Comparison of ENCODE assay signal across 1 cellular context in the genomic region with DNA sequence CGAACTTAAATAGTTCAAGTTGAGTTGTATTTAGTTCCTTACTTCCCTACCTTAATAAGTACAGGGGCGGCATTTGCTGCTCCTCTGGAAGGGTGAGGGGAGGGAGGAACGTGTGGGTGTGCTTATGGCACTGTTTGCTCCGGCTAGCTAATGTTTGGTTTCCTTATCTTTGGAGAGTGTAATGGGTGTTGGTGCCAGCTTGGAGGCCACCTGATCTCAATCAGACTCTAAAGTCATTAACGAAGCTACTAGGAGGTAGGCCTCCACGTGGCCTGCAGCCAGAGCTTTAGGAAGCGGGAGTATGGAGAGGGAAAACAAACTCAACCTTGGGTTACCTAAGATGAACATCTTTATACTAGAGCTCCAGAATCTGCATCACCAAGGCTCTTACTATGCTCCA.
A peak's percentile ranks its signal among the peaks of the same experiment; 100 is the strongest.
TF ChIP-seq lines count a peak whose summit lies in the region.

No MANE protein-coding gene starts in this region.

TF ChIP-seq in HepG2, 621 proteins besides CTCF, POLR2A, EP300 and RAD21 (continued from another document and continues in another):
- TF ChIP-seq, protein P1, sequence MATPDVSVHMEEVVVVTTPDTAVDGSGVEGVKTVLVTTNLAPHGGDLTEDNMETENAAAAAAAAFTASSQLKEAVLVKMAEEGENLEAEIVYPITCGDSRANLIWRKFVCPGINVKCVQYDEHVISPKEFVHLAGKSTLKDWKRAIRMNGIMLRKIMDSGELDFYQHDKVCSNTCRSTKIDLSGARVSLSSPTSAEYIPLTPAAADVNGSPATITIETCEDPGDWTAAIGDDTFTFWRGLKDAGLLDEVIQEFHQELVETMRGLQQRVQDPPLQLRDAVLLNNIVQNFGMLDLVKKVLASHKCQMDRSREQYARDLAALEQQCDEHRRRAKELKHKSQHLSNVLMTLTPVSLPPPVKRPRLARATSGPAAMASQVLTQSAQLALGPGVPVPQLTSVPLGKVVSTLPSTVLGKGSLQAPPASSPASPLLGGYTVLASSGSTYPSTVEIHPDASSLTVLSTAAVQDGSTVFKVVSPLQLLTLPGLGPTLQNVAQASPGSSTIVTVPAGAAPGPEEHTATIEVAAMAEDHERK (CRISPR knock-in tag; IDR thresholded peaks at IDR 0.05; ENCODE audit: low read depth) = no peak
- no peak for TF ChIP-seq ZNF484 (CRISPR knock-in tag; IDR thresholded peaks at IDR 0.05; ENCODE audit: borderline replicate concordance, low read depth)
- no peak for TF ChIP-seq ZNF225 (CRISPR knock-in tag; IDR thresholded peaks at IDR 0.05)
- no peak for TF ChIP-seq RARG (CRISPR knock-in tag; IDR thresholded peaks at IDR 0.05; ENCODE audit: low read depth)
- TF ChIP-seq SIX1 (CRISPR knock-in tag; IDR thresholded peaks at IDR 0.05; ENCODE audit: borderline replicate concordance) = 0 out of 2 replicates have a peak, but pooled peaks have one; percentile 16
- no peak for TF ChIP-seq HOXA5 (CRISPR knock-in tag; IDR thresholded peaks at IDR 0.05)
- TF ChIP-seq DPF2 (CRISPR knock-in tag; IDR thresholded peaks at IDR 0.05; ENCODE audit: borderline replicate concordance, low read depth) = no peak
- TF ChIP-seq ZMYM4 (CRISPR knock-in tag; IDR thresholded peaks at IDR 0.05) = 0 out of 2 replicates have a peak, but pooled peaks have one; percentile 52
- TF ChIP-seq ZSCAN22 (CRISPR knock-in tag; IDR thresholded peaks at IDR 0.05) = no peak
- TF ChIP-seq ARHGAP35 (CRISPR knock-in tag; IDR thresholded peaks at IDR 0.05; ENCODE audit: borderline replicate concordance) = no peak
- TF ChIP-seq, protein P2, sequence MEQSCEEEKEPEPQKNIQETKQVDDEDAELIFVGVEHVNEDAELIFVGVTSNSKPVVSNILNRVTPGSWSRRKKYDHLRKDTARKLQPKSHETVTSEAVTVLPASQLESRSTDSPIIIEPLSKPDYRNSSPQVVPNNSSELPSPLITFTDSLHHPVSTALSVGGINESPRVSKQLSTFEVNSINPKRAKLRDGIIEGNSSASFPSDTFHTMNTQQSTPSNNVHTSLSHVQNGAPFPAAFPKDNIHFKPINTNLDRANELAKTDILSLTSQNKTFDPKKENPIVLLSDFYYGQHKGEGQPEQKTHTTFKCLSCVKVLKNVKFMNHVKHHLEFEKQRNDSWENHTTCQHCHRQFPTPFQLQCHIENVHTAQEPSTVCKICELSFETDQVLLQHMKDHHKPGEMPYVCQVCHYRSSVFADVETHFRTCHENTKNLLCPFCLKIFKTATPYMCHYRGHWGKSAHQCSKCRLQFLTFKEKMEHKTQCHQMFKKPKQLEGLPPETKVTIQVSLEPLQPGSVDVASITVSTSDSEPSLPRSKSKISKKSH (CRISPR knock-in tag; IDR thresholded peaks at IDR 0.05; ENCODE audit: borderline replicate concordance) = no peak
- TF ChIP-seq KLF15 (CRISPR knock-in tag; IDR thresholded peaks at IDR 0.05; ENCODE audit: borderline replicate concordance) = no peak
- no peak for TF ChIP-seq ZKSCAN8 (CRISPR knock-in tag; IDR thresholded peaks at IDR 0.05; ENCODE audit: borderline replicate concordance)
- TF ChIP-seq ZFX (CRISPR knock-in tag; IDR thresholded peaks at IDR 0.05; ENCODE audit: low read depth) = peak; percentile 66
- no peak for TF ChIP-seq ESRRA (CRISPR knock-in tag; IDR thresholded peaks at IDR 0.05; ENCODE audit: low read depth)
- peak; percentile 16; the same call in 1 of the 2 replicates for TF ChIP-seq ARID4A (CRISPR knock-in tag; IDR thresholded peaks at IDR 0.05; ENCODE audit: borderline replicate concordance)
- TF ChIP-seq ZNF619 (CRISPR knock-in tag; IDR thresholded peaks at IDR 0.05) = no peak
- no peak for TF ChIP-seq ZNF616 (CRISPR knock-in tag; IDR thresholded peaks at IDR 0.05; ENCODE audit: low read depth)
- no peak for TF ChIP-seq ZNF567 (CRISPR knock-in tag; IDR thresholded peaks at IDR 0.05; ENCODE audit: borderline replicate concordance)
- TF ChIP-seq NCOA1 (CRISPR knock-in tag; IDR thresholded peaks at IDR 0.05) = no peak
- TF ChIP-seq SUZ12 (IDR thresholded peaks at IDR 0.05; ENCODE audit: low read depth, low read length) = no peak
- TF ChIP-seq MED1 (CRISPR knock-in tag; IDR thresholded peaks at IDR 0.05) = no peak
- no peak for TF ChIP-seq GATA4 (IDR thresholded peaks at IDR 0.05; ENCODE audit: borderline replicate concordance, low read depth)
- no peak for TF ChIP-seq SYNCRIP (IDR thresholded peaks at IDR 0.05; ENCODE audit: insufficient read depth, low read depth, low read length)
- no peak for TF ChIP-seq ZNF790 (CRISPR knock-in tag; IDR thresholded peaks at IDR 0.05; ENCODE audit: borderline replicate concordance)
- no peak for TF ChIP-seq ZNF496 (CRISPR knock-in tag; IDR thresholded peaks at IDR 0.05; ENCODE audit: insufficient replicate concordance)
- no peak for TF ChIP-seq ZNF777 (CRISPR knock-in tag; IDR thresholded peaks at IDR 0.05)
- TF ChIP-seq SSRP1 (CRISPR knock-in tag; IDR thresholded peaks at IDR 0.05) = no peak
- TF ChIP-seq ZNF646 (CRISPR knock-in tag; IDR thresholded peaks at IDR 0.05) = no peak
- no peak for TF ChIP-seq YEATS4 (CRISPR knock-in tag; IDR thresholded peaks at IDR 0.05; ENCODE audit: borderline replicate concordance)
- no peak for TF ChIP-seq SKIL (CRISPR knock-in tag; IDR thresholded peaks at IDR 0.05; ENCODE audit: borderline replicate concordance)
- no peak for TF ChIP-seq KDM5A (IDR thresholded peaks at IDR 0.05; ENCODE audit: borderline replicate concordance, low read length)
- no peak for TF ChIP-seq TSC22D2 (CRISPR knock-in tag; IDR thresholded peaks at IDR 0.05; ENCODE audit: borderline replicate concordance)
- TF ChIP-seq ZNF18 (CRISPR knock-in tag; IDR thresholded peaks at IDR 0.05; ENCODE audit: insufficient replicate concordance) = no peak
- TF ChIP-seq ZBTB20 (CRISPR knock-in tag; IDR thresholded peaks at IDR 0.05; ENCODE audit: borderline replicate concordance, low read depth) = no peak
- TF ChIP-seq EEA1 (CRISPR knock-in tag; IDR thresholded peaks at IDR 0.05; ENCODE audit: borderline replicate concordance) = no peak
- TF ChIP-seq, protein P3, sequence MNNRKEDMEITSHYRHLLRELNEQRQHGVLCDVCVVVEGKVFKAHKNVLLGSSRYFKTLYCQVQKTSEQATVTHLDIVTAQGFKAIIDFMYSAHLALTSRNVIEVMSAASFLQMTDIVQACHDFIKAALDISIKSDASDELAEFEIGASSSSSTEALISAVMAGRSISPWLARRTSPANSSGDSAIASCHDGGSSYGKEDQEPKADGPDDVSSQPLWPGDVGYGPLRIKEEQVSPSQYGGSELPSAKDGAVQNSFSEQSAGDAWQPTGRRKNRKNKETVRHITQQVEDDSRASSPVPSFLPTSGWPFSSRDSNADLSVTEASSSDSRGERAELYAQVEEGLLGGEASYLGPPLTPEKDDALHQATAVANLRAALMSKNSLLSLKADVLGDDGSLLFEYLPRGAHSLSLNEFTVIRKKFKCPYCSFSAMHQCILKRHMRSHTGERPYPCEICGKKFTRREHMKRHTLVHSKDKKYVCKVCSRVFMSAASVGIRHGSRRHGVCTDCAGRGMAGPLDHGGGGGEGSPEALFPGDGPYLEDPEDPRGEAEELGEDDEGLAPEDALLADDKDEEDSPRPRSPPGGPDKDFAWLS (CRISPR knock-in tag; IDR thresholded peaks at IDR 0.05; ENCODE audit: borderline replicate concordance) = no peak
- TF ChIP-seq ZNF547 (CRISPR knock-in tag; IDR thresholded peaks at IDR 0.05) = no peak
